Comparison of ENCODE assay signal across 8 cellular contexts in genomic region chr12:43805149-43805856, GRCh38. TPM values are rescaled to one million over a fixed set of nuclear protein-coding genes. Genes with fewer than 3 reads are reported as not detected.
DNase-seq lines count a peak whose midpoint lies in the region; ATAC-seq and TF ChIP-seq lines count a peak whose summit lies in the region.

No MANE protein-coding gene starts in this region.

- DNase-seq in DMS53 treated with DMSO at 0.1 percent for 48 hours (lab: John Stamatoyannopoulos, UW; ENCODE audit: unreplicated experiment) = peak; percentile 66
- DNase-seq in foreskin melanocyte = peak; percentile 12
- DNase-seq in psoas muscle = no peak
- no peak for DNase-seq in COLO668 (lab: John Stamatoyannopoulos, UW; ENCODE audit: unreplicated experiment)
- no peak for DNase-seq in NCI-H345 treated with DMSO at 0.1 percent for 48 hours (lab: John Stamatoyannopoulos, UW; ENCODE audit: unreplicated experiment)

- H3K9me3 ChIP-seq in psoas muscle = no peaks in the 10 kb centered on the region

- TF ChIP-seq CTCF in WI38 (IDR thresholded peaks at IDR 0.05; ENCODE audit: low read depth, low read length) = no peak
- TF ChIP-seq CTCF in psoas muscle (IDR thresholded peaks at IDR 0.05) = no peak

- H3K36me3 ChIP-seq in psoas muscle (ENCODE audit: insufficient read depth in 1 of 2, low read depth in 1 of 2) = peaks cover 0 to 37% of the 10 kb centered on the region in 2 donors

- peaks cover 17% of the 10 kb centered on the region for H3K4me1 ChIP-seq in psoas muscle

- WGBS in psoas muscle, 3 donors = 6 to 7% (median 6%) methylated on average over 20 of the region's 20 CpGs

- no peaks in the 10 kb centered on the region for H3K27me3 ChIP-seq in psoas muscle (ENCODE audit: insufficient read depth in 3 of 3, low read length in 2 of 3)

- H3K4me3 ChIP-seq in WI38 (ENCODE audit: low read depth, low read length) (peak overlapping the region; percentile 92), psoas muscle (peak overlapping the region; percentile 96)

- ATAC-seq in HG02642 (IDR thresholded peaks at IDR 0.05; ENCODE audit: poor library complexity, unreplicated experiment) (peak; percentile 18), psoas muscle (no peak), GM18861 (IDR thresholded peaks at IDR 0.05; ENCODE audit: unreplicated experiment) (no peak)

- H3K27ac ChIP-seq in psoas muscle = peak overlapping the region; percentile 97

- intact Hi-C loops in psoas muscle (cut with DNase I) = no loop called here

RNA-seq across cellular contexts. Expression of gene TWF1, which starts 0.8 kb away (rescaled TPM):
- total RNA-seq in psoas muscle = 10 to 100 TPM in 1 of 4 donors, 1 to 10 TPM in 3; 6.2 to 12.7 (median 9.2) TPM
- polyA plus RNA-seq in psoas muscle = 10 to 100 TPM in 1 of 3 donors, 1 to 10 TPM in 2; 5.8 to 10.7 (median 9.6) TPM

RNA-seq across cellular contexts. Expression of gene TMEM117, which starts 30.6 kb away (rescaled TPM):
- 1 to 10 TPM; 3.3 to 4.7 (median 4.2) TPM for total RNA-seq in psoas muscle
- 1 to 10 TPM; 1.9 to 4.1 (median 3.3) TPM for polyA plus RNA-seq in psoas muscle

RNA-seq across cellular contexts. Expression of gene IRAK4, which starts 46.6 kb away (rescaled TPM):
- 1 to 10 TPM; 3.0 to 4.7 (median 3.5) TPM for total RNA-seq in psoas muscle
- polyA plus RNA-seq in psoas muscle = 1 to 10 TPM; 2.2 to 3.6 (median 2.9) TPM

RNA-seq across cellular contexts. Expression of gene PUS7L, which starts 46.7 kb away (rescaled TPM):
- total RNA-seq in psoas muscle = 1 to 10 TPM; 2.8 to 4.7 (median 4.0) TPM
- polyA plus RNA-seq in psoas muscle = 1 to 10 TPM; 1.3 to 3.2 (median 1.4) TPM

Comparison
In these comparisons a context has a peak if more than half of its experiments do, and no peak if none do; other contexts are left out.
1. DNase-seq: peak in DMS53 treated with DMSO at 0.1 percent for 48 hours (single experiment) and foreskin melanocyte (single experiment); none in psoas muscle (0 of 2), COLO668 (single experiment) and NCI-H345 treated with DMSO at 0.1 percent for 48 hours (single experiment).